ENCODE assay signal across 8 cellular contexts in the genomic region with DNA sequence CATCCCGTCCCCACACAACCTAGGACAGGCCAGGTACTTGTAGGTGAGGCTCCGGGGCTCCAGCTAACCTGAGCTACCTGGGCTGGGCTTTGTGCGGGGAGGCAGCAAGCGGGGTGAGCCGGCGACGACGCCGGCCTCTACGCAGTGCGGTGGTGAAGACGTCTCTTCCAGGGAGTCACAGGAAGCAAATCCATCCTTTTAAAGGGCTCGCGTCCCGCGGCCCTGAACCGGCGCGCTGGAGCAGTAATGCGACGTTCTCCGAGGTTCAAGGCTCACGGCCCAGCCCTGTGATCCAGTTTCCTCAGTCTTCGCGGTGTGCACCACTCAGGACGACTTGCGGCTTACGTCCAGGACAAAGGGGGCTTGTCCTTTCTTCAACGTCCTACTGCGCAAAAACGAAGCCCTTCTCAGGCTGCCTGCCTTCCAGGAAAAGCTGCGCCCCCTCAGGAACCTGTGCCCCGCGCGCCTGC. TPM values are rescaled to one million over a fixed set of nuclear protein-coding genes. Genes with fewer than 3 reads are reported as not detected.
DNase-seq lines count a peak whose midpoint lies in the region; ATAC-seq and TF ChIP-seq lines count a peak whose summit lies in the region.

No MANE protein-coding gene starts in this region.

- H3K27ac Mint-ChIP-seq in activated naive CD4-positive, alpha-beta T cell treated with anti-CD3 and anti-CD28 coated beads, Interleukin-2, amount 50 U/mL, for 72 hours, result peak overlapping the region; percentile 86 to 96

- in situ Hi-C loops in Panc1 (cut with HindIII; ENCODE audit: low pct_unique_long_range_greater_than_20kb, low sequenced_read_pairs), result no loop called here

- POLR2A ChIA-PET in AG04449 (lab: Yijun Ruan, JAX) (no interaction called here), Panc1 (lab: Charles Lee) (no interaction called here)

- no peak for TF ChIP-seq EP300 in ovary (IDR thresholded peaks at IDR 0.05)

- H3K27me3 ChIP-seq in Panc1 (ENCODE audit: control insufficient read depth, insufficient read depth, low read length), result no peaks in the 10 kb centered on the region
- H3K27me3 ChIP-seq in cardiac muscle cell, result no peaks in the 10 kb centered on the region
- H3K27me3 ChIP-seq in ovary, result no peaks in the 10 kb centered on the region

- CTCF ChIA-PET in AG04449 (lab: Yijun Ruan, JAX) (interaction anchor here (1.4 to 1.6 kb wide), 2 partner anchors 8 to 197 kb away, joined by 4 to 5 read pairs; no protein-coding TSS in a partner anchor), Panc1 (lab: Charles Lee) (no interaction called here)

- peak; percentile 7 for ATAC-seq in GM18502 (IDR thresholded peaks at IDR 0.05; ENCODE audit: poor library complexity, unreplicated experiment)
- ATAC-seq in HG03095 (IDR thresholded peaks at IDR 0.05; ENCODE audit: unreplicated experiment), result peak; percentile 6
- peak; percentile 61 for ATAC-seq in Panc1
- peak; percentile 17 to 37 for ATAC-seq in activated naive CD4-positive, alpha-beta T cell treated with anti-CD3 and anti-CD28 coated beads, Interleukin-2, amount 50 U/mL, for 72 hours

- DNase-seq in AG04449 (ENCODE audit: low read depth, low spot score) (no peak), Panc1 (ENCODE audit: low read depth, low spot score) (no peak), cardiac muscle cell (ENCODE audit: low read depth in 1 of 2, low spot score in 1 of 2) (peak; percentile 58 to 65), ovary (peak; percentile 54 to 75 (median 59)), NCI-H2107 (lab: John Stamatoyannopoulos, UW) (no peak)
- DNase-seq in activated naive CD4-positive, alpha-beta T cell treated with anti-CD3 and anti-CD28 coated beads, Interleukin-2, amount 50 U/mL, for 72 hours (ENCODE audit: low spot score in 2 of 2), result peak in 1 of 2 donors; percentile 20

- BruUV-seq in Panc1 (replicated peaks; lab: Mats Ljungman, UMichigan), result no TSS peak

- H3K4me3 ChIP-seq in AG04449 (ENCODE audit: low read depth, low read length), result peak overlapping the region; percentile 96
- peak overlapping the region; percentile 72 to 87 for H3K4me3 ChIP-seq in Panc1 (ENCODE audit: low read depth in 2 of 2, low read length in 2 of 2)
- peak overlapping the region; percentile 94 for H3K4me3 ChIP-seq in cardiac muscle cell
- H3K4me3 ChIP-seq in ovary, result peak overlapping the region; percentile 76

- H3K36me3 ChIP-seq in Panc1 (ENCODE audit: control insufficient read depth, insufficient read depth, low read length) (peaks cover 2% of the 10 kb centered on the region; the same call in 1 of the 2 replicates), cardiac muscle cell (no peaks in the 10 kb centered on the region), ovary (no peaks in the 10 kb centered on the region)

- TF ChIP-seq POLR2A in ovary (IDR thresholded peaks at IDR 0.05), result peak; percentile 16

- TF ChIP-seq CTCF in AG04449 (IDR thresholded peaks at IDR 0.05; ENCODE audit: insufficient read depth, low read length, missing control alignments), result no peak
- no peak for TF ChIP-seq CTCF in Panc1 (IDR thresholded peaks at IDR 0.05)
- TF ChIP-seq CTCF in cardiac muscle cell (IDR thresholded peaks at IDR 0.05; ENCODE audit: low read depth, low read length), result no peak
- TF ChIP-seq CTCF in ovary (IDR thresholded peaks at IDR 0.05), result no peak

- H3K9me3 ChIP-seq in Panc1 (ENCODE audit: control insufficient read depth, insufficient read depth, low read depth, low read length) (no peaks in the 10 kb centered on the region), cardiac muscle cell (ENCODE audit: low read depth) (no peaks in the 10 kb centered on the region), ovary (no peaks in the 10 kb centered on the region)

- H3K4me1 ChIP-seq in Panc1 (ENCODE audit: control insufficient read depth, insufficient read depth, low read length) (peaks cover 21% of the 10 kb centered on the region; the same call in 1 of the 2 replicates), cardiac muscle cell (ENCODE audit: low read depth) (peaks cover 6% of the 10 kb centered on the region), ovary (ENCODE audit: insufficient read depth) (peaks cover 15% of the 10 kb centered on the region)

- intact Hi-C loops in Panc1 (cut with micrococcal nuclease; ENCODE audit: unreplicated experiment) (loop anchor here (10.0 kb wide), 2 partner anchors 193 to 313 kb away; no protein-coding TSS in a partner anchor), ovary (cut with DNase I) (loop anchor here in 2 of 4 donors (2.0 to 10.0 kb wide), 4 partner anchors 149 to 927 kb away; a partner anchor contains a TSS)

- peaks cover 5 to 10% of the 10 kb centered on the region in 2 donors for H3K36me3 Mint-ChIP-seq in activated naive CD4-positive, alpha-beta T cell treated with anti-CD3 and anti-CD28 coated beads, Interleukin-2, amount 50 U/mL, for 72 hours

- no peaks in the 10 kb centered on the region for H3K9me3 Mint-ChIP-seq in activated naive CD4-positive, alpha-beta T cell treated with anti-CD3 and anti-CD28 coated beads, Interleukin-2, amount 50 U/mL, for 72 hours

- H3K27ac ChIP-seq in Panc1 (ENCODE audit: low read length) (peak overlapping the region; percentile 90), cardiac muscle cell (peak overlapping the region; percentile 19), ovary (peak overlapping the region; percentile 87 to 98)

- WGBS in ovary, 3 donors, result 0 to 1% (median 0%) methylated on average over 26 to 35 of the region's 35 CpGs

RNA-seq across cellular contexts. Expression of a gene that starts 0.5 kb away (rescaled TPM):
- total RNA-seq in Panc1 (2021; ENCODE audit: unreplicated experiment) (76.9 TPM), cardiac muscle cell (59.0 and 67.5 TPM in 2 replicates), ovary (100 to 1,000 TPM in 6 of 7 donors, 10 to 100 TPM in 1; 88.5 to 144 (median 131) TPM)
- polyA plus RNA-seq in Panc1 (2012; ENCODE audit: insufficient read length), result 41.0 TPM
- total RNA-seq in activated naive CD4-positive, alpha-beta T cell treated with anti-CD3 and anti-CD28 coated beads, Interleukin-2, amount 50 U/mL, for 72 hours, result 10 to 100 TPM; 20.5 to 32.9 TPM
- polyA plus RNA-seq in cardiac muscle cell (57.6 and 63.6 TPM in 2 replicates), ovary (10 to 100 TPM; 61.4 to 95.0 TPM)

Comparison
In these comparisons a context has a peak if more than half of its experiments do, and no peak if none do; other contexts are left out.
1. DNase-seq: peak in cardiac muscle cell (2 of 2) and ovary (5 of 5); none in AG04449 (single experiment), Panc1 (single experiment) and NCI-H2107 (single experiment).
2. ATAC-seq: peak in every context shown above with its lines; median percentile 61 in Panc1; 27 in activated naive CD4-positive, alpha-beta T cell treated with anti-CD3 and anti-CD28 coated beads, Interleukin-2, amount 50 U/mL, for 72 hours; 7 in GM18502; 6 in HG03095.
3. H3K27ac ChIP-seq: peak in every context shown above with its lines; median percentile 92 in ovary; 90 in Panc1; 19 in cardiac muscle cell.
4. Peak in every context shown above with its lines, with median percentiles within 50 percentile points of each other: H3K4me3 ChIP-seq.